12 cellular contexts compared by ENCODE assay signal in the genomic region with DNA sequence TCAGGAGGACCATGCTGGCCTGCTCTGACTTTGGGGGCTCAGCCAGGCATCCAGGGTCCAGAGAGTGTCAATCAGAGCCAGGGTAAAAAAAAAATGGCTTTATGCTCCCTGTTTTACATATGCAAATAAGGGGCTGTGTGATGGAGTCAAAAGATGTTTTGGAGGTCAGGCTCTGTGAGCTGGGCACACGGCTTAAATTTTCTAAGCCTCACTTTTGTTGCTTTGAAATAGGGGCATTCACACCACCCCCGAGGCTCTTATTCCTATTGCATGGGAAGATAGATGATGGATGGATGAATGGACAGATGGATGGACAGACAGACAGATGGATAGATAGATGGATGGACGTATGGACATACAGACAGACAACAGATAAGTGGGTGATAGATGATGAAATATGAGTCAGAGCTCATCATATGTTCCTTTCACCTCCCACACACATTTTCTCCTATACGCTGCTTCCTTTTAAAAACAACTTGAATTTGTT. TPM values are rescaled to one million over a fixed set of nuclear protein-coding genes. Genes with fewer than 3 reads are reported as not detected.
DNase-seq lines count a peak whose midpoint lies in the region; ATAC-seq, FAIRE-seq and TF ChIP-seq lines count a peak whose summit lies in the region.
"Had no signal": no experiment of that assay in that cellular context is flagged by ENCODE, and none has a peak within 500 bp of the region (broad histone marks: within the 10 kb centered on the region; RNA-seq: fewer than 3 reads in every experiment).

No MANE protein-coding gene starts in this region.

- peaks cover 6% of the 10 kb centered on the region for H3K36me3 Mint-ChIP-seq in activated T-cell treated with anti-CD3 and anti-CD28 coated beads, Interleukin-2, amount 50 U/mL, for 4 hours (ENCODE audit: insufficient read depth)
- peaks cover 86% of the 10 kb centered on the region for H3K36me3 Mint-ChIP-seq in dendritic cell treated with granulocyte-macrophage colony-stimulating factor and Interleukin-4, amounts not matched to agents 40 ng/mL and 50 ng/mL, for 4 days (ENCODE audit: low read depth)

- ATAC-seq in activated T-cell treated with anti-CD3 and anti-CD28 coated beads, Interleukin-2, amount 50 U/mL, for 4 hours: peak; percentile 52 to 69
- ATAC-seq in upper lobe of right lung: peak; percentile 36

- H3K4me1 ChIP-seq in upper lobe of right lung: peaks cover 41% of the 10 kb centered on the region
- H3K4me1 ChIP-seq: breast epithelium had no signal

- no peak overlapping the region for H3K4me3 Mint-ChIP-seq in activated T-cell treated with anti-CD3 and anti-CD28 coated beads, Interleukin-2, amount 50 U/mL, for 4 hours
- no peak overlapping the region for H3K4me3 Mint-ChIP-seq in dendritic cell treated with granulocyte-macrophage colony-stimulating factor and Interleukin-4, amounts not matched to agents 40 ng/mL and 50 ng/mL, for 4 days

- intact Hi-C loops in dendritic cell treated with granulocyte-macrophage colony-stimulating factor and Interleukin-4, amounts not matched to agents 40 ng/mL and 50 ng/mL, for 4 days (cut with micrococcal nuclease): no loop called here
- intact Hi-C loops in upper lobe of right lung (cut with DNase I): no loop called here

- H3K27ac ChIP-seq in upper lobe of right lung: no peak overlapping the region
- no peak overlapping the region for H3K27ac ChIP-seq in WERI-Rb-1
- H3K27ac ChIP-seq: breast epithelium had no signal

- H3K4me1 Mint-ChIP-seq in activated T-cell treated with anti-CD3 and anti-CD28 coated beads, Interleukin-2, amount 50 U/mL, for 4 hours (ENCODE audit: low read depth): peaks cover 55% of the 10 kb centered on the region
- peaks cover 74% of the 10 kb centered on the region for H3K4me1 Mint-ChIP-seq in dendritic cell treated with granulocyte-macrophage colony-stimulating factor and Interleukin-4, amounts not matched to agents 40 ng/mL and 50 ng/mL, for 4 days (ENCODE audit: low read depth)

- no peak for DNase-seq in activated T-cell treated with anti-CD3 and anti-CD28 coated beads, Interleukin-2, amount 50 U/mL, for 4 hours
- DNase-seq in activated T-cell treated with anti-CD3 and anti-CD28 coated beads for 4 hours: no peak
- peak; percentile 21 for DNase-seq in NAMALWA (ENCODE audit: low spot score)
- DNase-seq in upper lobe of right lung: no peak
- no peak for DNase-seq in WERI-Rb-1
- no peak for DNase-seq in RCC 7860 (ENCODE audit: low spot score)
- DNase-seq in NCI-H146 (lab: John Stamatoyannopoulos, UW): no peak
- DNase-seq: mesendoderm, NCI-H1417 had no signal

- no peak for FAIRE-seq in RCC 7860 (lab: Jason Lieb, UNC)
- FAIRE-seq: H54 had no signal

- no peaks in the 10 kb centered on the region for H3K9me3 Mint-ChIP-seq in activated T-cell treated with anti-CD3 and anti-CD28 coated beads, Interleukin-2, amount 50 U/mL, for 4 hours
- H3K9me3 Mint-ChIP-seq in dendritic cell treated with granulocyte-macrophage colony-stimulating factor and Interleukin-4, amounts not matched to agents 40 ng/mL and 50 ng/mL, for 4 days: no peaks in the 10 kb centered on the region

- peaks cover 1% of the 10 kb centered on the region for H3K27me3 Mint-ChIP-seq in activated T-cell treated with anti-CD3 and anti-CD28 coated beads, Interleukin-2, amount 50 U/mL, for 4 hours (ENCODE audit: low read depth)
- peaks cover 5% of the 10 kb centered on the region for H3K27me3 Mint-ChIP-seq in dendritic cell treated with granulocyte-macrophage colony-stimulating factor and Interleukin-4, amounts not matched to agents 40 ng/mL and 50 ng/mL, for 4 days

- H3K9me3 ChIP-seq in upper lobe of right lung: no peaks in the 10 kb centered on the region
- no peaks in the 10 kb centered on the region for H3K9me3 ChIP-seq in WERI-Rb-1 (ENCODE audit: severe bottlenecking)
- H3K9me3 ChIP-seq: breast epithelium had no signal

- no peak overlapping the region for H3K4me3 ChIP-seq in upper lobe of right lung
- H3K4me3 ChIP-seq in WERI-Rb-1 (ENCODE audit: low read depth, low read length): no peak overlapping the region
- H3K4me3 ChIP-seq: breast epithelium had no signal

- H3K27me3 ChIP-seq in upper lobe of right lung: no peaks in the 10 kb centered on the region
- H3K27me3 ChIP-seq in WERI-Rb-1 (ENCODE audit: insufficient read depth, low read depth, severe bottlenecking): no peaks in the 10 kb centered on the region
- H3K27me3 ChIP-seq: breast epithelium had no signal

- H3K27ac Mint-ChIP-seq in dendritic cell treated with granulocyte-macrophage colony-stimulating factor and Interleukin-4, amounts not matched to agents 40 ng/mL and 50 ng/mL, for 4 days: peak overlapping the region; percentile 57

- H3K36me3 ChIP-seq in upper lobe of right lung (peaks cover 24% of the 10 kb centered on the region), WERI-Rb-1 (no peaks in the 10 kb centered on the region)
- H3K36me3 ChIP-seq: breast epithelium had no signal

- TF ChIP-seq CTCF in upper lobe of right lung (IDR thresholded peaks at IDR 0.05): no peak
- no peak for TF ChIP-seq CTCF in WERI-Rb-1 (IDR thresholded peaks at IDR 0.05; ENCODE audit: low read depth, low read length)

RNA-seq across cellular contexts. Expression of a gene that starts 42.7 kb away (rescaled TPM):
- 10 to 100 TPM; 14.2 to 24.3 (median 18.5) TPM for total RNA-seq in activated T-cell treated with anti-CD3 and anti-CD28 coated beads, Interleukin-2, amount 50 U/mL, for 4 hours
- total RNA-seq in upper lobe of right lung: 56.0 TPM
